In the genomic region with DNA sequence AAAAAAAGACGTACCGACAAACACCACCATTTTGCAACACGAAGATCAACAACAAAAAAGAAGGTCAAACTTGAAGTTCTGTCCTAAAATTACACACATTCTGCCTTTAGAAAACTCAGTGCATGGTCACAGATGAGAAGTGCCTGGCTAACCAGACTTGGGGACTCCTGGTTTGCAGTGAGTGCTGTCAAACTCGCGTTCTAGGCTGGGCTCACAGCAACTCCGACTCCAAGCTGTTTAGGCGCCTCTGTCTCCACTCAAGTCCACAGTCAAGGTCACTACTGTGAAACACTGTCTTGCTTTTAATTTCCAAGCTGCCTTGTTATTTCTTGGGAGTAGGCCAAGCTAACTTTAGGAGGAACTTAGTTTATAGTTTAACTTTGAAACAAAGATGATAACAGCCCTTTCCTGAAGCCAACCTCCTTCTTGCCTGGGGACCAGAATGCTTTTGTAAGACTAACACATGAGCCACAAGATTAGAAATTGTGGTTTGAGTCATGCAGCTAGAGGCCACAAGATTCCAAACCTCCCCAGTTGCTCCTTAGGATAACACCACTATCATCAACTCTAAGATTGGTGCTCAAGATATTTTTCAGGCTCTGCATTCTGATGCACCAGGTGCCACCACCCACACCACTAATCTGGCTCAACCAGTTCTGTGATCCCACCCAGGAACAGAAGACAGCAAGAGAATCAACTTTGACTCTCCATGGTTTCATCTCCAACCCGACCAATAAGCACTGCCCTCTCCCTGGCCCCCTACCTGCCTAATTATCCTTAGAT, we compare ENCODE assay signal across 8 cellular contexts. TPM values are rescaled to one million over a fixed set of nuclear protein-coding genes. Genes with fewer than 3 reads are reported as not detected.
A peak's percentile ranks its signal among the peaks of the same experiment; 100 is the strongest.
DNase-seq lines count a peak whose midpoint lies in the region; ATAC-seq, FAIRE-seq and TF ChIP-seq lines count a peak whose summit lies in the region.

No MANE protein-coding gene starts in this region.

- H3K4me2 ChIP-seq in A549, result peak overlapping the region; percentile 84

- H3K27ac Mint-ChIP-seq in activated T-helper 17 cell treated with anti-CD3 and anti-CD28 coated beads, Interleukin-2, amount 50 U/mL, for 72 hours, result peak overlapping the region; percentile 52

- no peak for DNase-seq in A549 (ENCODE audit: low read depth in 1 of 2, low spot score in 1 of 2)
- peak; percentile 88 for DNase-seq in kidney tubule cell (ENCODE audit: low spot score)
- no peak for DNase-seq in activated gamma-delta T cell treated with Interleukin-2 at 50 U/mL for 16 hours
- no peak for DNase-seq in right cardiac atrium

- H3K9me3 ChIP-seq in A549, result peaks cover 52% of the 10 kb centered on the region
- H3K9me3 ChIP-seq in HEK293 (ENCODE audit: control insufficient read depth, insufficient read depth, low read depth, low read length), result no peaks in the 10 kb centered on the region
- H3K9me3 ChIP-seq in right cardiac atrium (ENCODE audit: control insufficient read depth, low read length), result no peaks in the 10 kb centered on the region

- TF ChIP-seq RAD21 in A549 (conservative IDR thresholded peaks at IDR 0.05 in 1 of 2, IDR thresholded peaks at IDR 0.05 in 1 of 2), result no peak

- H3K27me3 ChIP-seq in right cardiac atrium (ENCODE audit: control insufficient read depth, insufficient read depth), result no peaks in the 10 kb centered on the region

- no peak for TF ChIP-seq EP300 in A549 (IDR thresholded peaks at IDR 0.05)

- FAIRE-seq in A549 (lab: Jason Lieb, UNC), result no peak

- CTCF ChIA-PET in A549 (lab: Yijun Ruan, JAX), result interaction anchor here (1.1 kb wide), 1 partner anchor 10 kb away, joined by 3 read pairs; no protein-coding TSS in a partner anchor
- CTCF ChIA-PET in HEK293 (lab: Yijun Ruan, JAX), result interaction anchor here (0.8 kb wide), 1 partner anchor 9 kb away, joined by 3 read pairs; no protein-coding TSS in a partner anchor

- H3K4me3 Mint-ChIP-seq in activated T-helper 17 cell treated with anti-CD3 and anti-CD28 coated beads, Interleukin-2, amount 50 U/mL, for 72 hours, result peak overlapping the region; percentile 79

- peaks cover 0 to 18% of the 10 kb centered on the region in 2 experiments; a peak in 1 of 3 replicates for H3K36me3 ChIP-seq in HEK293 (ENCODE audit: control insufficient read depth in 2 of 2, insufficient read depth in 1 of 2, low read length in 2 of 2)

- peak overlapping the region; percentile 91 to 98; a peak in 5 of 6 replicates for H3K27ac ChIP-seq in A549
- H3K27ac ChIP-seq in HEK293 (ENCODE audit: extremely low read depth, low read depth, low read length), result no peak overlapping the region
- H3K27ac ChIP-seq in right cardiac atrium (ENCODE audit: low read length), result no peak overlapping the region

- peaks cover 19% of the 10 kb centered on the region for H3K4me1 Mint-ChIP-seq in activated T-helper 17 cell treated with anti-CD3 and anti-CD28 coated beads, Interleukin-2, amount 50 U/mL, for 72 hours

- peaks cover 4% of the 10 kb centered on the region for H3K9me3 Mint-ChIP-seq in activated T-helper 17 cell treated with anti-CD3 and anti-CD28 coated beads, Interleukin-2, amount 50 U/mL, for 72 hours

- H3K36me3 Mint-ChIP-seq in activated T-helper 17 cell treated with anti-CD3 and anti-CD28 coated beads, Interleukin-2, amount 50 U/mL, for 72 hours (ENCODE audit: low read depth), result peaks cover 31% of the 10 kb centered on the region

- H3K4me1 ChIP-seq in A549, result peaks cover 8% of the 10 kb centered on the region; the same call in 2 of the 3 replicates
- no peaks in the 10 kb centered on the region for H3K4me1 ChIP-seq in HEK293 (ENCODE audit: control insufficient read depth, insufficient read depth, low read length)
- peaks cover 5% of the 10 kb centered on the region for H3K4me1 ChIP-seq in right cardiac atrium (ENCODE audit: control insufficient read depth, insufficient read depth, low read length)

- intact Hi-C loops in right cardiac atrium (cut with DNase I), result loop anchor here in 1 of 4 donors (10.0 kb wide), 1 partner anchor 201 kb away; no protein-coding TSS in a partner anchor

- H3K27me3 Mint-ChIP-seq in activated T-helper 17 cell treated with anti-CD3 and anti-CD28 coated beads, Interleukin-2, amount 50 U/mL, for 72 hours, result no peaks in the 10 kb centered on the region

- H3K4me3 ChIP-seq in A549 (peak overlapping the region; percentile 85), HEK293 (ENCODE audit: low read depth, low read length) (no peak overlapping the region), right cardiac atrium (ENCODE audit: low read length) (no peak overlapping the region)

- TF ChIP-seq CTCF in A549 (IDR thresholded peaks at IDR 0.05), result no peak
- no peak for TF ChIP-seq CTCF in HEK293 (tag by site-specific recombination; IDR thresholded peaks at IDR 0.05)

- no peak for ATAC-seq in A549
- ATAC-seq in activated T-helper 17 cell treated with anti-CD3 and anti-CD28 coated beads, Interleukin-2, amount 50 U/mL, for 72 hours (replicated peaks), result no peak
- ATAC-seq in HG03095 (IDR thresholded peaks at IDR 0.05; ENCODE audit: unreplicated experiment), result no peak
- no peak for ATAC-seq in HG03280 (IDR thresholded peaks at IDR 0.05; ENCODE audit: unreplicated experiment)
- no peak for ATAC-seq in right cardiac atrium

- 92% methylated on average over 8 of the region's 8 CpGs for WGBS in A549 (ENCODE audit: missing lambda C conversion rate)
- WGBS in right cardiac atrium, result 86% methylated on average over 8 of the region's 8 CpGs

- TF ChIP-seq POLR2A in A549 (IDR thresholded peaks at IDR 0.05; ENCODE audit: low read length), result no peak

- POLR2A ChIA-PET in A549 (lab: Yijun Ruan, JAX) (no interaction called here), HEK293 (lab: Yijun Ruan, JAX) (interaction anchor here (0.5 to 0.7 kb wide), 2 partner anchors 33 to 81 kb away, joined by 3 read pairs; no protein-coding TSS in a partner anchor)

TF ChIP-seq in A549, 52 proteins besides CTCF, POLR2A, EP300 and RAD21:
- TF ChIP-seq, protein P1, sequence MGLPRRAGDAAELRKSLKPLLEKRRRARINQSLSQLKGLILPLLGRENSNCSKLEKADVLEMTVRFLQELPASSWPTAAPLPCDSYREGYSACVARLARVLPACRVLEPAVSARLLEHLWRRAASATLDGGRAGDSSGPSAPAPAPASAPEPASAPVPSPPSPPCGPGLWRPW (IDR thresholded peaks at IDR 0.05), result no peak
- TF ChIP-seq JUNB (IDR thresholded peaks at IDR 0.05), result no peak
- TF ChIP-seq NPAS2 (CRISPR knock-in tag; IDR thresholded peaks at IDR 0.05; ENCODE audit: borderline replicate concordance), result no peak
- no peak for TF ChIP-seq MAZ (IDR thresholded peaks at IDR 0.05; ENCODE audit: borderline replicate concordance, low read depth, low read length)
- no peak for TF ChIP-seq NFE2L2 (conservative IDR thresholded peaks at IDR 0.05; ENCODE audit: low read length)
TF ChIP-seq in A549: peak in this region for 0.

TF ChIP-seq in HEK293, 187 proteins besides CTCF, POLR2A, EP300 and RAD21:
- no peak for TF ChIP-seq ZNF624 (tag by site-specific recombination; IDR thresholded peaks at IDR 0.05)
- no peak for TF ChIP-seq ZNF10 (tag by site-specific recombination; IDR thresholded peaks at IDR 0.05)
- TF ChIP-seq ZFP41 (tag by site-specific recombination; IDR thresholded peaks at IDR 0.05; ENCODE audit: borderline replicate concordance), result no peak
- TF ChIP-seq GLI4 (tag by site-specific recombination; IDR thresholded peaks at IDR 0.05), result no peak
- 0 out of 2 replicates have a peak, but pooled peaks have one; percentile 10 for TF ChIP-seq ZNF548 (tag by site-specific recombination; IDR thresholded peaks at IDR 0.05)
- no peak for TF ChIP-seq ZBTB1 (tag by site-specific recombination; IDR thresholded peaks at IDR 0.05)

RNA-seq across cellular contexts. Expression of a gene that starts 1.1 kb away (rescaled TPM):
- polyA plus RNA-seq in A549 (2011; rRNA removed) (27.8 and 28.0 TPM in 2 replicates), A549 (2017; fragmentation: RNase III; extraction: RNeasy Plus Mini Kit Qiagen cat#74134 plus additional on column Dnase treatment) (34.4 to 35.4 TPM (median 34.7 TPM) in 3 replicates), right cardiac atrium (10.2 TPM)
- polyA plus RNA-seq in A549 (2012; cell fraction: cytosol; rRNA removed), result 89.0 and 108 TPM in 2 replicates
- 139 and 202 TPM in 2 replicates for polyA plus RNA-seq in A549 (2012; cell fraction: nucleus; rRNA removed)
- 40.3 and 72.1 TPM in 2 replicates for polyA minus RNA-seq in A549 (2011; rRNA and poly(A)+ RNA removed)
- 10 to 100 TPM; 15.1 to 39.9 TPM for total RNA-seq in activated T-helper 17 cell treated with anti-CD3 and anti-CD28 coated beads, Interleukin-2, amount 50 U/mL, for 72 hours
- 10 to 100 TPM; 12.0 to 20.7 (median 16.1) TPM for total RNA-seq in right cardiac atrium

RNA-seq across cellular contexts. Expression of a gene that starts 1.7 kb away (rescaled TPM):
- polyA plus RNA-seq in A549 (2011; rRNA removed) (8.5 and 10.1 TPM in 2 replicates), A549 (2017; fragmentation: RNase III; extraction: RNeasy Plus Mini Kit Qiagen cat#74134 plus additional on column Dnase treatment) (32.0 to 35.7 TPM (median 33.7 TPM) in 3 replicates), right cardiac atrium (20.7 TPM)
- polyA plus RNA-seq in A549 (2012; cell fraction: cytosol; rRNA removed), result 16.8 and 20.8 TPM in 2 replicates
- polyA plus RNA-seq in A549 (2012; cell fraction: nucleus; rRNA removed), result 24.3 and 24.6 TPM in 2 replicates
- polyA minus RNA-seq in A549 (2011; rRNA and poly(A)+ RNA removed), result 17.2 and 19.1 TPM in 2 replicates
- total RNA-seq in activated T-helper 17 cell treated with anti-CD3 and anti-CD28 coated beads, Interleukin-2, amount 50 U/mL, for 72 hours, result 10 to 100 TPM; 26.2 to 56.0 TPM
- 10 to 100 TPM; 22.6 to 38.3 (median 25.1) TPM for total RNA-seq in right cardiac atrium

Comparison
In these comparisons a context has a peak if more than half of its experiments do, and no peak if none do; other contexts are left out.
1. H3K27ac ChIP-seq: peak in A549 (2 of 2); none in HEK293 (single experiment) and right cardiac atrium (single experiment).